8 cellular contexts compared by ENCODE assay signal in genomic region chr5:65103674-65104035, GRCh38.
DNase-seq lines count a peak whose midpoint lies in the region; ATAC-seq, FAIRE-seq and TF ChIP-seq lines count a peak whose summit lies in the region.

No MANE protein-coding gene starts in this region.

- H3K9me3 ChIP-seq in RWPE2 (ENCODE audit: severe bottlenecking): no peaks in the 10 kb centered on the region
- no peaks in the 10 kb centered on the region for H3K9me3 ChIP-seq in esophagus squamous epithelium
- no peaks in the 10 kb centered on the region for H3K9me3 ChIP-seq in gastrocnemius medialis

- no peak for FAIRE-seq in GM12891 (lab: Jason Lieb, UNC)

- no peaks in the 10 kb centered on the region for H3K4me1 ChIP-seq in RWPE2 (ENCODE audit: insufficient read depth, poor library complexity, severe bottlenecking)
- H3K4me1 ChIP-seq in esophagus squamous epithelium: peaks cover 0 to 22% (median 0%) of the 10 kb centered on the region in 3 donors
- no peaks in the 10 kb centered on the region for H3K4me1 ChIP-seq in gastrocnemius medialis

- ATAC-seq in GM19455 (IDR thresholded peaks at IDR 0.05; ENCODE audit: unreplicated experiment): peak; percentile 3
- ATAC-seq in RWPE2 (ENCODE audit: low read depth): no peak
- ATAC-seq in gastrocnemius medialis: no peak
- no peak for ATAC-seq in HG03460 (IDR thresholded peaks at IDR 0.05; ENCODE audit: unreplicated experiment)

- in situ Hi-C loops in gastrocnemius medialis (cut with MboI; ENCODE audit: low sequenced_read_pairs in 4 of 4): loop anchor here in 1 of 4 donors (25.0 kb wide), 1 partner anchor 384 kb away; the partner anchor contains the start of gene ADAMTS6

- H3K27ac ChIP-seq in RWPE2 (ENCODE audit: poor library complexity, severe bottlenecking): peak overlapping the region; percentile 24
- H3K27ac ChIP-seq in esophagus squamous epithelium: peak overlapping the region in 3 of 4 donors; percentile 74 to 87 (median 84)
- peak overlapping the region in 3 of 4 donors; percentile 63 to 76 (median 72) for H3K27ac ChIP-seq in gastrocnemius medialis

- DNase-seq in RWPE2 (ENCODE audit: low spot score) (no peak), esophagus squamous epithelium (lab: John Stamatoyannopoulos, UW) (no peak), gastrocnemius medialis (no peak), GM12891 (ENCODE audit: insufficient read length, low spot score) (no peak), Kasumi-1 (lab: John Stamatoyannopoulos, UW) (no peak), hippocampal formation (lab: John Stamatoyannopoulos, UW) (no peak)

- H3K27me3 ChIP-seq in RWPE2 (ENCODE audit: insufficient read depth, poor library complexity, severe bottlenecking): no peaks in the 10 kb centered on the region
- H3K27me3 ChIP-seq in esophagus squamous epithelium: no peaks in the 10 kb centered on the region
- no peaks in the 10 kb centered on the region for H3K27me3 ChIP-seq in gastrocnemius medialis

- WGBS in esophagus squamous epithelium, 2 donors: 86 to 90% methylated on average over 6 to 8 of the region's 9 CpGs

- intact Hi-C loops in esophagus squamous epithelium (cut with DNase I): no loop called here
- intact Hi-C loops in gastrocnemius medialis (cut with DNase I; ENCODE audit: low total_unique reads): loop anchor here (2.0 to 10.0 kb wide), 3 partner anchors 139 to 379 kb away; no protein-coding TSS in a partner anchor

- H3K4me3 ChIP-seq in RWPE2 (ENCODE audit: severe bottlenecking) (peak overlapping the region; percentile 44), esophagus squamous epithelium (peak overlapping the region; percentile 55 to 82 (median 64)), gastrocnemius medialis (peak overlapping the region; percentile 62 to 70 (median 65))

- H3K36me3 ChIP-seq in RWPE2 (ENCODE audit: low read depth) (no peaks in the 10 kb centered on the region), esophagus squamous epithelium (no peaks in the 10 kb centered on the region), gastrocnemius medialis (no peaks in the 10 kb centered on the region)

- TF ChIP-seq CTCF in RWPE2 (IDR thresholded peaks at IDR 0.05; ENCODE audit: poor library complexity, severe bottlenecking) (no peak), esophagus squamous epithelium (IDR thresholded peaks at IDR 0.05) (no peak), gastrocnemius medialis (IDR thresholded peaks at IDR 0.05 in 4 of 5, conservative IDR thresholded peaks at IDR 0.05 in 1 of 5) (no peak)

- TF ChIP-seq POLR2A in esophagus squamous epithelium (IDR thresholded peaks at IDR 0.05) (no peak), gastrocnemius medialis (IDR thresholded peaks at IDR 0.05) (no peak), GM12891 (IDR thresholded peaks at IDR 0.05; ENCODE audit: low read depth, low read length) (no peak)

TF ChIP-seq in GM12891, 5 proteins besides CTCF, POLR2A, EP300 and RAD21:
- no peak for TF ChIP-seq POLR2AphosphoS5 (IDR thresholded peaks at IDR 0.05; ENCODE audit: low read depth, low read length)
- TF ChIP-seq PAX5 (IDR thresholded peaks at IDR 0.05; ENCODE audit: insufficient read depth, low read length, severe bottlenecking): no peak
- TF ChIP-seq SPI1 (IDR thresholded peaks at IDR 0.05; ENCODE audit: low read depth, low read length): no peak
- no peak for TF ChIP-seq TAF1 (IDR thresholded peaks at IDR 0.05; ENCODE audit: low read depth, low read length)
- no peak for TF ChIP-seq POU2F2 (IDR thresholded peaks at IDR 0.05; ENCODE audit: low read depth, low read length)

Comparison
In these comparisons a context has a peak if more than half of its experiments do, and no peak if none do; other contexts are left out.
1. H3K27ac ChIP-seq: peak in every context shown above with its lines; median percentile 84 in esophagus squamous epithelium; 72 in gastrocnemius medialis; 24 in RWPE2.